In the genomic region with DNA sequence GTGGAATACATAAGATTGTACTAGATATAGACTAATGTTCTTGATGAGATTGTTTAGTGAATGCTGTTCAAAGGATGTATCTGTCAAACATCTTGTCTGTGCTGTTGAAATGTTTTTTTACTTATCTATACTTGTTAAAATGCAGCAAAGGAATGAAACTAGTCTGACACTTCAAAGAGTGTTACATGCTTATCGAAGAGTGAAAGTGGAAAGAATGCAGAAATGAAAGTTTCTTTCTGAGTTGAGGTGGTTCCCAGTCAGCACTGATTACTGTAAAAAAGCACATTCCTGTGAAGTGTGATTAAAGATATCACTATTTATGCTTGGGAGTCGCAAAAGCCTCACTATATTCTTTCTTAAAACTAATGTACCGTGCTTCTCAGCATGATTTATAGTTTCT, we compare ENCODE assay signal across 16 cellular contexts.
DNase-seq lines count a peak whose midpoint lies in the region; ATAC-seq and TF ChIP-seq lines count a peak whose summit lies in the region.
"Had no signal": no experiment of that assay in that cellular context is flagged by ENCODE, and none has a peak within 500 bp of the region (broad histone marks: within the 10 kb centered on the region; RNA-seq: fewer than 3 reads in every experiment).

No MANE protein-coding gene starts in this region.

- TF ChIP-seq CTCF in MM.1S (IDR thresholded peaks at IDR 0.05; ENCODE audit: low read length), result no peak

- no peak for DNase-seq in activated CD4-positive, alpha-beta T cell treated with anti-CD3 and anti-CD28 coated beads for 36 hours
- no peak for DNase-seq in activated CD4-positive, alpha-beta T cell treated with anti-CD3 and anti-CD28 coated beads for 48 hours
- peak; percentile 60 for DNase-seq in MM.1S
- DNase-seq in non-pigmented ciliary epithelial cell (ENCODE audit: low read depth), result peak; percentile 24
- no peak for DNase-seq in inferior parietal cortex (ENCODE audit: extremely low spot score)
- no peak for DNase-seq in GOT3 (lab: John Stamatoyannopoulos, UW)
- DNase-seq in NCI-H524 treated with DMSO at 0.1 percent for 48 hours (lab: John Stamatoyannopoulos, UW), result no peak
- DNase-seq: 8988T, activated gamma-delta T cell treated with Interleukin-2 at 50 U/mL for 16 hours, glutamatergic neuron, NCI-H1694 had no signal

- no peak overlapping the region for H3K4me3 Mint-ChIP-seq in activated CD4-positive, alpha-beta T cell treated with anti-CD3 and anti-CD28 coated beads for 36 hours
- H3K4me3 Mint-ChIP-seq: dendritic cell treated with granulocyte-macrophage colony-stimulating factor and Interleukin-4, amounts not matched to agents 40 ng/mL and 50 ng/mL, for 4 days had no signal

- POLR2A ChIA-PET in activated CD4-positive, alpha-beta T cell treated with anti-CD3 and anti-CD28 coated beads for 36 hours (lab: Charles Lee), result no interaction called here

- H3K4me3 ChIP-seq in MM.1S (ENCODE audit: low read length), result no peak overlapping the region
- H3K4me3 ChIP-seq: skin epidermis had no signal

- intact Hi-C loops in activated CD4-positive, alpha-beta T cell treated with anti-CD3 and anti-CD28 coated beads for 36 hours (cut with DNase I, micrococcal nuclease), result loop anchor here (1.0 to 10.0 kb wide), 2 partner anchors 39 to 311 kb away; no protein-coding TSS in a partner anchor

- no peak overlapping the region for H3K9ac ChIP-seq in MM.1S (ENCODE audit: low read length)

- H3K79me2 ChIP-seq in MM.1S (ENCODE audit: low read length), result no peaks in the 10 kb centered on the region

- no peak overlapping the region for H3K27ac ChIP-seq in MM.1S (ENCODE audit: low read length)
- H3K27ac ChIP-seq: skin epidermis, VCaP had no signal

- CTCF ChIA-PET in activated CD4-positive, alpha-beta T cell treated with anti-CD3 and anti-CD28 coated beads for 36 hours (lab: Charles Lee), result no interaction called here

- no peaks in the 10 kb centered on the region for H3K9me3 ChIP-seq in MM.1S (replicated peaks; ENCODE audit: insufficient read depth, low read length)

- H4K20me1 ChIP-seq in MM.1S (ENCODE audit: insufficient read depth, low read length), result no peaks in the 10 kb centered on the region

- H3F3A ChIP-seq in MM.1S (ENCODE audit: insufficient read depth, low read length), result no peaks in the 10 kb centered on the region

- H3K4me2 ChIP-seq in MM.1S (ENCODE audit: low read depth, low read length), result 0 out of 2 replicates have a peak overlapping the region, but pooled peaks have one; percentile 7

- no peaks in the 10 kb centered on the region for H3K4me1 ChIP-seq in MM.1S (ENCODE audit: low read length)

- H3K36me3 ChIP-seq in MM.1S (replicated peaks; ENCODE audit: insufficient read depth, low read length), result no peaks in the 10 kb centered on the region

- H3K27me3 ChIP-seq in MM.1S (replicated peaks; ENCODE audit: insufficient read depth, low read length), result no peaks in the 10 kb centered on the region

- no peaks in the 10 kb centered on the region for H3K9me3 Mint-ChIP-seq in activated CD4-positive, alpha-beta T cell treated with anti-CD3 and anti-CD28 coated beads for 36 hours (ENCODE audit: low read depth)
- H3K9me3 Mint-ChIP-seq: dendritic cell treated with granulocyte-macrophage colony-stimulating factor and Interleukin-4, amounts not matched to agents 40 ng/mL and 50 ng/mL, for 4 days had no signal

- H3K9me2 ChIP-seq in MM.1S (replicated peaks; ENCODE audit: insufficient read depth, low read length), result no peaks in the 10 kb centered on the region

- no peaks in the 10 kb centered on the region for H3K36me3 Mint-ChIP-seq in activated CD4-positive, alpha-beta T cell treated with anti-CD3 and anti-CD28 coated beads for 36 hours (ENCODE audit: low read depth)

- no peak overlapping the region for H3K27ac Mint-ChIP-seq in activated CD4-positive, alpha-beta T cell treated with anti-CD3 and anti-CD28 coated beads for 36 hours
- H3K27ac Mint-ChIP-seq: dendritic cell treated with granulocyte-macrophage colony-stimulating factor and Interleukin-4, amounts not matched to agents 40 ng/mL and 50 ng/mL, for 4 days had no signal

- H3K27me3 Mint-ChIP-seq in activated CD4-positive, alpha-beta T cell treated with anti-CD3 and anti-CD28 coated beads for 36 hours, result no peaks in the 10 kb centered on the region
- H3K27me3 Mint-ChIP-seq: dendritic cell treated with granulocyte-macrophage colony-stimulating factor and Interleukin-4, amounts not matched to agents 40 ng/mL and 50 ng/mL, for 4 days had no signal

- ATAC-seq in activated CD4-positive, alpha-beta T cell treated with anti-CD3 and anti-CD28 coated beads for 36 hours, result peak; percentile 97
- ATAC-seq in HG02623 (IDR thresholded peaks at IDR 0.05; ENCODE audit: unreplicated experiment), result peak; percentile 84
- ATAC-seq: Panc1 had no signal

- peaks cover 12% of the 10 kb centered on the region for H3K4me1 Mint-ChIP-seq in activated CD4-positive, alpha-beta T cell treated with anti-CD3 and anti-CD28 coated beads for 36 hours

- no peak overlapping the region for H2AFZ ChIP-seq in MM.1S (ENCODE audit: low read length)

Comparison
In these comparisons a context has a peak if more than half of its experiments do, and no peak if none do; other contexts are left out.
1. DNase-seq: peak in MM.1S (single experiment) and non-pigmented ciliary epithelial cell (single experiment); none in activated CD4-positive, alpha-beta T cell treated with anti-CD3 and anti-CD28 coated beads for 36 hours (single experiment), activated CD4-positive, alpha-beta T cell treated with anti-CD3 and anti-CD28 coated beads for 48 hours (single experiment), inferior parietal cortex (single experiment), GOT3 (single experiment) and NCI-H524 treated with DMSO at 0.1 percent for 48 hours (single experiment).